Comparison of ENCODE assay signal across 19 cellular contexts in the genomic region with DNA sequence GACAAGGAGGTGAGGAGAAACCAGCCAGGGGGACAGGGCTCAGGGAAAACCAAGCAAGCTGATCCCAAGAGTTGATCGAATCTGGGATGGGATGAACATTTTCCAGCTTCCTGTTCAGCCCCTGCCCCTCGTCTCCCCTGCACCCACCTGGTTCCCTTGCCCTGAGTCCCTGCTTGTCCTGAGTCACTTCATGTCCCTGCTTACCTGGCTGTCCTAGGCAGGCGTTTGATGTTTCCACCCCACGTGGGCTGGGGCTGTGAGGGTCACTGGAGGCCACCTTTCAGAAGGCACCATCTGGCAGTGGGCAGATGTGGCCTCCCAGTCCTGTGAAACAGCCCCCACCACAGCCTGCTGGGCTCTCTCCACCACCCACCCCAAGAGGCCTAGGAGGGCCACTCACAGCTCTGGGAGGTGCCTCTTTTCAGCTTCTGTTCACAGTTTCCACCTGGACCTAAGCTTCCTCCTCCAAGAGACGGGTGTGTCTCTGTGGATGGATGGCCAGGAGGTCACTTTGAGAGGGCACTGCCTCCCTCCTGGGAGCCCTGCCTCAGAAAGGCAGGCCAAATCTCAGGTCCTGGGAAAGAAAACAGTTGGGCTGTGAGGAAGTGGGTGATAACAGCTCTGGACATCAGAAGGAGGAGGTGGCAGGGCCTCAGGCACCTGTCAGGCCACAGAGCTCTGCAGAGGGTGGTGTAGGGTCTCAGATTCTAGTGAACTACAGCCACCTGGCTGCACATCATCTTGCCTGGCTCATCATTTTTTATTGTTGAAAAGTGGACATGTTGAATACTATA. TPM values are rescaled to one million over a fixed set of nuclear protein-coding genes. Genes with fewer than 3 reads are reported as not detected.
DNase-seq lines count a peak whose midpoint lies in the region; ATAC-seq and TF ChIP-seq lines count a peak whose summit lies in the region.
"Had no signal": no experiment of that assay in that cellular context is flagged by ENCODE, and none has a peak within 500 bp of the region (broad histone marks: within the 10 kb centered on the region; RNA-seq: fewer than 3 reads in every experiment).

No MANE protein-coding gene starts in this region.

- H4K8ac ChIP-seq in mesenchymal stem cell (ENCODE audit: low read length) = no peak overlapping the region

- H3K4me3 Mint-ChIP-seq in MCF 10A (ENCODE audit: unreplicated experiment) = no peak overlapping the region
- H3K4me3 Mint-ChIP-seq: B cell had no signal

- H3K79me1 ChIP-seq in mesenchymal stem cell (replicated peaks; ENCODE audit: low read length, poor library complexity, severe bottlenecking) = peaks cover 3% of the 10 kb centered on the region

- H2AK5ac ChIP-seq in mesenchymal stem cell (ENCODE audit: low read length, severe bottlenecking) = no peak overlapping the region

- H3K36me3 ChIP-seq in mammary epithelial cell (ENCODE audit: insufficient read depth, low read length) = no peaks in the 10 kb centered on the region
- peaks cover 0 to 5% of the 10 kb centered on the region in 2 experiments for H3K36me3 ChIP-seq in mesenchymal stem cell (ENCODE audit: control insufficient read depth in 1 of 2, insufficient read depth in 2 of 2, low read depth in 1 of 2, low read length in 2 of 2)
- no peaks in the 10 kb centered on the region for H3K36me3 ChIP-seq in transverse colon
- no peaks in the 10 kb centered on the region for H3K36me3 ChIP-seq in GM23248 (ENCODE audit: low read depth)

- H2BK12ac ChIP-seq in mesenchymal stem cell (ENCODE audit: low read length in 2 of 2) = no peak overlapping the region

- dilution Hi-C loops in mammary epithelial cell (cut with HindIII; ENCODE audit: low sequenced_read_pairs) = no loop called here

- in situ Hi-C loops in mammary epithelial cell (cut with MboI; ENCODE audit: low sequenced_read_pairs in 2 of 2) (no loop called here), transverse colon (cut with MboI; ENCODE audit: low pct_ligation_motif_present in 1 of 4, low pct_unique_long_range_greater_than_20kb in 1 of 4, low sequenced_read_pairs in 3 of 4) (no loop called here), GM23248 (cut with MboI) (no loop called here)

- H4K20me1 ChIP-seq in mammary epithelial cell (ENCODE audit: insufficient read depth, low read length) (no peaks in the 10 kb centered on the region), GM23248 (ENCODE audit: insufficient read depth) (no peaks in the 10 kb centered on the region)

- WGBS in mammary epithelial cell (ENCODE audit: low coverage, missing lambda C conversion rate) = 79% methylated on average over 4 of the region's 5 CpGs
- WGBS in mesenchymal stem cell = 72% methylated on average over 5 of the region's 5 CpGs
- WGBS in transverse colon (ENCODE audit: low coverage in 1 of 2), 2 donors = 86% methylated on average over 5 of the region's 5 CpGs; no CpG with 5 or more reads in 1 of the 2 donors
- WGBS in GM23248 (ENCODE audit: low coverage in 1 of 2, low lambda C conversion rate in 2 of 2, missing lambda C conversion rate in 2 of 2), 2 experiments = 44 to 57% methylated on average over 5 of the region's 5 CpGs

- no peak for TF ChIP-seq EP300 in transverse colon (IDR thresholded peaks at IDR 0.05; ENCODE audit: low read depth)

- H3K4me1 Mint-ChIP-seq in MCF 10A (ENCODE audit: insufficient read depth, unreplicated experiment) = no peaks in the 10 kb centered on the region

- BruUV-seq in MCF 10A (replicated peaks; lab: Mats Ljungman, UMichigan) = no TSS peak
- BruUV-seq in mammary epithelial cell (replicated peaks; lab: Mats Ljungman, UMichigan) = no TSS peak

- no peak overlapping the region for H4K91ac ChIP-seq in mesenchymal stem cell (ENCODE audit: low read length)

- peak overlapping the region; percentile 39 for H3K27ac Mint-ChIP-seq in MCF 10A (ENCODE audit: low read depth, unreplicated experiment)
- H3K27ac Mint-ChIP-seq: B cell had no signal

- H3K79me2 ChIP-seq in mammary epithelial cell (ENCODE audit: insufficient read depth, low read length) (no peaks in the 10 kb centered on the region), GM23248 (ENCODE audit: insufficient read depth) (no peaks in the 10 kb centered on the region)

- no peak overlapping the region for H3K4me3 ChIP-seq in mammary epithelial cell (replicated peaks in 1 of 3; ENCODE audit: insufficient read depth in 1 of 3, low read depth in 2 of 3, low read length in 3 of 3)
- no peak overlapping the region for H3K4me3 ChIP-seq in mesenchymal stem cell (ENCODE audit: insufficient read depth in 1 of 2, low read depth in 1 of 2, low read length in 2 of 2)
- H3K4me3 ChIP-seq in transverse colon = no peak overlapping the region
- H3K4me3 ChIP-seq in GM23248 = no peak overlapping the region
- H3K4me3 ChIP-seq: SK-N-MC had no signal

- no peak overlapping the region for H3K18ac ChIP-seq in mesenchymal stem cell (ENCODE audit: low read depth in 1 of 2, low read length in 2 of 2)

- POLR2A ChIA-PET in MCF 10A (lab: Yijun Ruan, JAX) = interaction anchor here (1.6 to 2.4 kb wide), 2 partner anchors 15 to 16 kb away, joined by 4 to 9 read pairs; no protein-coding TSS in a partner anchor

- H3K9me3 ChIP-seq in mammary epithelial cell (replicated peaks; ENCODE audit: insufficient read depth, low read length) (peaks cover 6% of the 10 kb centered on the region), mesenchymal stem cell (ENCODE audit: control insufficient read depth, low read length) (peaks cover 5% of the 10 kb centered on the region), transverse colon (peaks cover 3 to 4% of the 10 kb centered on the region in 2 donors), GM23248 (ENCODE audit: low read depth) (no peaks in the 10 kb centered on the region)

- TF ChIP-seq POLR2A in transverse colon (IDR thresholded peaks at IDR 0.05) = no peak

- DNase-seq in MCF 10A (ENCODE audit: unreplicated experiment) (no peak), mammary epithelial cell (no peak), RPMI8226 (peak; percentile 23), mesenchymal stem cell (no peak), transverse colon (no peak), GM23248 (no peak)
- no peak for DNase-seq in stimulated activated CD4-positive, alpha-beta T cell treated with anti-CD3 and anti-CD28 coated beads, Interleukin-2, amount 100 ng/mL, for 48 hours
- DNase-seq: 8988T, DMS153, GDM1, KG1, NCI-H1417, NCI-H187, NCI-H226, NCI-H526, SHP77 had no signal

- no peaks in the 10 kb centered on the region for H3K9me2 ChIP-seq in GM23248 (ENCODE audit: insufficient read depth)

- no peak for ATAC-seq in GM21423 (IDR thresholded peaks at IDR 0.05; ENCODE audit: unreplicated experiment)

- H3K27me3 ChIP-seq in mammary epithelial cell (ENCODE audit: insufficient read depth, low read length) (no peaks in the 10 kb centered on the region), mesenchymal stem cell (ENCODE audit: control insufficient read depth in 1 of 2, insufficient read depth in 1 of 2, low read length in 2 of 2) (no peaks in the 10 kb centered on the region), transverse colon (no peaks in the 10 kb centered on the region), GM23248 (replicated peaks; ENCODE audit: insufficient read depth) (no peaks in the 10 kb centered on the region)

- no peak overlapping the region for H2AFZ ChIP-seq in mammary epithelial cell (ENCODE audit: low read depth, low read length)
- peak overlapping the region; percentile 10 for H2AFZ ChIP-seq in mesenchymal stem cell (ENCODE audit: low read depth, low read length)
- no peak overlapping the region for H2AFZ ChIP-seq in GM23248

- H3K27ac ChIP-seq in mammary epithelial cell (ENCODE audit: insufficient read depth, low read depth, low read length) (no peak overlapping the region), mesenchymal stem cell (ENCODE audit: low read length, poor library complexity, severe bottlenecking) (no peak overlapping the region), transverse colon (peak overlapping the region; percentile 36 to 49 (median 42)), GM23248 (no peak overlapping the region)
- H3K27ac ChIP-seq: SK-N-MC had no signal

- H3K4me1 ChIP-seq in mammary epithelial cell (ENCODE audit: insufficient read depth, low read length) (no peaks in the 10 kb centered on the region), mesenchymal stem cell (ENCODE audit: control insufficient read depth, insufficient read depth, low read depth, low read length) (peaks cover 4% of the 10 kb centered on the region), transverse colon (peaks cover 10 to 35% (median 17%) of the 10 kb centered on the region in 4 donors), GM23248 (ENCODE audit: insufficient read depth) (no peaks in the 10 kb centered on the region)

- no peak overlapping the region for H2BK120ac ChIP-seq in mesenchymal stem cell (ENCODE audit: low read depth, low read length)

- H3K4ac ChIP-seq in mesenchymal stem cell (ENCODE audit: low read depth in 1 of 2, low read length in 2 of 2) = no peak overlapping the region

- no peak overlapping the region for H3K23ac ChIP-seq in mesenchymal stem cell (ENCODE audit: low read length in 2 of 2)

- intact Hi-C loops in MCF 10A (cut with micrococcal nuclease) = no loop called here
- intact Hi-C loops in mammary epithelial cell (cut with micrococcal nuclease) = no loop called here
- intact Hi-C loops in transverse colon (cut with DNase I; ENCODE audit: low total_unique reads) = no loop called here

- peaks cover 21% of the 10 kb centered on the region for H3K9me3 Mint-ChIP-seq in MCF 10A (ENCODE audit: unreplicated experiment)

- TF ChIP-seq CTCF in MCF 10A (IDR thresholded peaks at IDR 0.05; ENCODE audit: unreplicated experiment) = no peak
- no peak for TF ChIP-seq CTCF in mammary epithelial cell (conservative IDR thresholded peaks at IDR 0.05 in 1 of 2, IDR thresholded peaks at IDR 0.05 in 1 of 2; ENCODE audit: extremely low read depth in 1 of 2, insufficient read depth in 1 of 2, low read depth in 1 of 2, low read length in 2 of 2)
- TF ChIP-seq CTCF in transverse colon (IDR thresholded peaks at IDR 0.05) = no peak

- H3F3A ChIP-seq in GM23248 (ENCODE audit: insufficient read depth) = no peaks in the 10 kb centered on the region

- H3K4me2 ChIP-seq in mammary epithelial cell (ENCODE audit: insufficient read depth, low read depth, low read length) = no peak overlapping the region
- no peak overlapping the region for H3K4me2 ChIP-seq in mesenchymal stem cell (ENCODE audit: low read length, poor library complexity, severe bottlenecking)
- H3K4me2 ChIP-seq in GM23248 (ENCODE audit: unreplicated experiment) = no peak overlapping the region

- CTCF ChIA-PET in MCF 10A (lab: Yijun Ruan, JAX) (interaction anchor here (0.5 to 0.6 kb wide), 2 partner anchors 16 to 128 kb away, joined by 3 read pairs; a partner anchor contains a TSS), mammary epithelial cell (lab: Charles Lee; ENCODE audit: low non-redundant PET) (no interaction called here)

- no peaks in the 10 kb centered on the region for H3K27me3 Mint-ChIP-seq in MCF 10A (ENCODE audit: insufficient read depth, unreplicated experiment)

- H3K9ac ChIP-seq in mammary epithelial cell (ENCODE audit: insufficient read depth, low read length) = no peak overlapping the region
- no peak overlapping the region for H3K9ac ChIP-seq in mesenchymal stem cell (ENCODE audit: low read length)
- H3K9ac ChIP-seq in GM23248 = no peak overlapping the region

- H3K14ac ChIP-seq in mesenchymal stem cell (ENCODE audit: low read length in 2 of 2) = no peak overlapping the region

- H3K36me3 Mint-ChIP-seq in MCF 10A (ENCODE audit: insufficient read depth, unreplicated experiment) = no peaks in the 10 kb centered on the region

- no peak overlapping the region for H2BK15ac ChIP-seq in mesenchymal stem cell (ENCODE audit: low read depth, poor library complexity, severe bottlenecking)

- no peak overlapping the region for H2BK5ac ChIP-seq in mesenchymal stem cell (ENCODE audit: low read depth, low read length, poor library complexity, severe bottlenecking)

RNA-seq across cellular contexts. Expression of a gene that starts 15.6 kb away (rescaled TPM):
- total RNA-seq in MCF 10A (2022) = 10.8 and 13.0 TPM in 2 replicates
- 1 to 10 TPM; 4.1 to 5.8 TPM for total RNA-seq in mammary epithelial cell
- 1.7 TPM for polyA plus RNA-seq in mammary epithelial cell
- 14.0 TPM for polyA minus RNA-seq in mammary epithelial cell
- 3.0 TPM for polyA plus RNA-seq in mesenchymal stem cell (2013, experiment 1 of 2)
- polyA plus RNA-seq in mesenchymal stem cell (2013, experiment 2 of 2) = 3.0 TPM
- total RNA-seq in transverse colon = 10 to 100 TPM in 3 of 4 donors, 1 to 10 TPM in 1; 5.2 to 80.2 (median 14.7) TPM
- total RNA-seq in GM23248 (2014; rRNA removed; shearing (Covaris generic)) = 1.7 and 1.8 TPM in 2 replicates
- 0.70 and 0.86 TPM in 2 replicates for polyA plus RNA-seq in GM23248 (2016; fragmentation: Nextera tagmentation; extraction: Ambion mirVana)

Comparison
In these comparisons a context has a peak if more than half of its experiments do, and no peak if none do; other contexts are left out.
1. H3K27ac ChIP-seq: peak in transverse colon (4 of 4); none in mammary epithelial cell (single experiment), mesenchymal stem cell (single experiment) and GM23248 (single experiment).